8 cellular contexts compared by ENCODE assay signal in genomic region chr1:107140703-107141490, GRCh38. TPM values are rescaled to one million over a fixed set of nuclear protein-coding genes. Genes with fewer than 3 reads are reported as not detected.
DNase-seq lines count a peak whose midpoint lies in the region; ATAC-seq and TF ChIP-seq lines count a peak whose summit lies in the region.

Gene NTNG1, plus strand, starts transcription at chr1:107141039.

- DNase-seq in NCI-H2227 (lab: John Stamatoyannopoulos, UW; ENCODE audit: unreplicated experiment) = peak; percentile 38
- no peak for DNase-seq in NCI-H2227 treated with DMSO at 0.1 percent for 48 hours (lab: John Stamatoyannopoulos, UW)
- no peak for DNase-seq in activated CD4-positive, alpha-beta memory T cell treated with anti-CD3 and anti-CD28 coated beads, Interleukin-2, amount 10 ng/mL, durations not matched to agents 7 days and 5 days
- peak; percentile 19 for DNase-seq in fibroblast of peridontal ligament (ENCODE audit: extremely low read depth)
- no peak for DNase-seq in MV-4-11 (lab: John Stamatoyannopoulos, UW)

- POLR2A ChIA-PET in activated CD4-positive, alpha-beta memory T cell treated with anti-CD3 and anti-CD28 coated beads, Interleukin-2, amount 10 ng/mL, durations not matched to agents 7 days and 5 days (lab: Charles Lee) = interaction anchor here (1.4 kb wide), 1 partner anchor 84 kb away, joined by 4 read pairs; the partner anchor contains the start of gene PRMT6

- H3K36me3 Mint-ChIP-seq in activated CD4-positive, alpha-beta memory T cell treated with anti-CD3 and anti-CD28 coated beads, Interleukin-2, amount 10 ng/mL, durations not matched to agents 7 days and 5 days (ENCODE audit: low read depth) = no peaks in the 10 kb centered on the region
- no peaks in the 10 kb centered on the region for H3K36me3 Mint-ChIP-seq in nephron (ENCODE audit: low read depth)

- H3K27me3 Mint-ChIP-seq in activated CD4-positive, alpha-beta memory T cell treated with anti-CD3 and anti-CD28 coated beads, Interleukin-2, amount 10 ng/mL, durations not matched to agents 7 days and 5 days = peaks cover 49% of the 10 kb centered on the region
- H3K27me3 Mint-ChIP-seq in nephron (ENCODE audit: low read depth) = peaks cover 37% of the 10 kb centered on the region

- CTCF ChIA-PET in activated CD4-positive, alpha-beta memory T cell treated with anti-CD3 and anti-CD28 coated beads, Interleukin-2, amount 10 ng/mL, durations not matched to agents 7 days and 5 days (lab: Charles Lee) = interaction anchor here (0.7 kb wide), 1 partner anchor 1001 kb away, joined by 4 read pairs; no protein-coding TSS in a partner anchor

- no peaks in the 10 kb centered on the region for H3K9me3 Mint-ChIP-seq in activated CD4-positive, alpha-beta memory T cell treated with anti-CD3 and anti-CD28 coated beads, Interleukin-2, amount 10 ng/mL, durations not matched to agents 7 days and 5 days
- no peaks in the 10 kb centered on the region for H3K9me3 Mint-ChIP-seq in nephron

- no peak for TF ChIP-seq CTCF in nephron (IDR thresholded peaks at IDR 0.05; ENCODE audit: unreplicated experiment in 3 of 3)

- H3K4me1 Mint-ChIP-seq in activated CD4-positive, alpha-beta memory T cell treated with anti-CD3 and anti-CD28 coated beads, Interleukin-2, amount 10 ng/mL, durations not matched to agents 7 days and 5 days = peaks cover 21% of the 10 kb centered on the region
- H3K4me1 Mint-ChIP-seq in nephron = peaks cover 23% of the 10 kb centered on the region

- no peak within 1 kb of the TSS for H3K27ac Mint-ChIP-seq in activated CD4-positive, alpha-beta memory T cell treated with anti-CD3 and anti-CD28 coated beads, Interleukin-2, amount 10 ng/mL, durations not matched to agents 7 days and 5 days
- peak within 1 kb of the TSS; percentile 89 to 92 (median 92) for H3K27ac Mint-ChIP-seq in nephron

- H3K4me3 Mint-ChIP-seq in activated CD4-positive, alpha-beta memory T cell treated with anti-CD3 and anti-CD28 coated beads, Interleukin-2, amount 10 ng/mL, durations not matched to agents 7 days and 5 days = peak within 1 kb of the TSS; percentile 55
- H3K4me3 Mint-ChIP-seq in nephron = peak within 1 kb of the TSS; percentile 96 to 99 (median 99)

- ATAC-seq in HG03432 (IDR thresholded peaks at IDR 0.05; ENCODE audit: unreplicated experiment) (peak; percentile 58), HG02588 (IDR thresholded peaks at IDR 0.05; ENCODE audit: unreplicated experiment) (no peak)

RNA-seq across cellular contexts. Expression of gene NTNG1, which starts in this region (rescaled TPM):
- not detected for total RNA-seq in activated CD4-positive, alpha-beta memory T cell treated with anti-CD3 and anti-CD28 coated beads, Interleukin-2, amount 10 ng/mL, durations not matched to agents 7 days and 5 days

Comparison
In these comparisons a context has a peak if more than half of its experiments do, and no peak if none do; other contexts are left out.
1. DNase-seq: peak in NCI-H2227 (single experiment) and fibroblast of peridontal ligament (single experiment); none in NCI-H2227 treated with DMSO at 0.1 percent for 48 hours (single experiment), activated CD4-positive, alpha-beta memory T cell treated with anti-CD3 and anti-CD28 coated beads, Interleukin-2, amount 10 ng/mL, durations not matched to agents 7 days and 5 days (single experiment) and MV-4-11 (single experiment).